In genomic region chr9:130668196-130668595, GRCh38 we compare ENCODE assay signal across 24 cellular contexts. TPM values are rescaled to one million over a fixed set of nuclear protein-coding genes. Genes with fewer than 3 reads are reported as not detected.
"Had no signal": no experiment of that assay in that cellular context is flagged by ENCODE, and none has a peak within 500 bp of the region (broad histone marks: within the 10 kb centered on the region; RNA-seq: fewer than 3 reads in every experiment).

No MANE protein-coding gene starts in this region.

- H3K4me3 ChIP-seq: MG63 had no signal

- H3K9ac ChIP-seq: SK-N-SH had no signal

- H3K36me3 ChIP-seq: MG63 had no signal

- H3K9me3 ChIP-seq: MG63, SK-N-SH had no signal

- DNase-seq: IMR-90, Karpas-422, KG1, MG63, NCI-H1092, NCI-H1105 treated with DMSO at 0.1 percent for 48 hours, NCI-H1417 treated with DMSO at 0.1 percent for 48 hours, NCI-H146, NCI-H1694 treated with DMSO at 0.1 percent for 48 hours, NCI-H1930, NCI-H2081, NCI-H2107, NCI-H226, NCI-H446, NCI-H510A, NCI-H524 treated with DMSO at 0.1 percent for 48 hours, NCI-H69, NCI-H774, RPMI8226, SHP77, SW 1271 had no signal

- H3K4me2 ChIP-seq: SK-N-SH had no signal

RNA-seq across cellular contexts. Expression of gene PRDM12, which starts 3.8 kb away (rescaled TPM):
- total RNA-seq: HT-29, IMR-90, SK-MEL-5 had no signal
- polyA plus RNA-seq: IMR-90 had no signal
